ENCODE assay signal across 20 cellular contexts in the genomic region with DNA sequence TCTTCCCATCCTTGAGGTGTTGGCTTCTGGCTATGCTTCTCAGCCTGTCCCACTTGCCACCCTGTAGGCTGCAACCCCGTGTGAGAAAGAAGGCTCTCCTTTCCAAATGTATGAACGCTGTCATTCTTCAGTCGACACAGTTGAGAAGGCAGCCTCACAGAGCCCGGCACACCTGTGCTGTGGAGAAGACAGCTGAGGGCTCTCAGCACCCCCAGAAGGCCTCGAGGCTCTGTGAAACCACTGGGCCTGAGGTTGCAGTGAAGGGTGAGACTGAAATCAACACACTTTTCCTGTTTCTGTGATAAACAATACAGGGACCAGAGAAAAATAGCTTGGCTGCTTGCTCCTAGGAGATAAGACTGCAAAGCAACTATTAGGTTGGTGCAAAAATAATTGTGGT. TPM values are rescaled to one million over a fixed set of nuclear protein-coding genes. Genes with fewer than 3 reads are reported as not detected.
A peak's percentile ranks its signal among the peaks of the same experiment; 100 is the strongest.
DNase-seq lines count a peak whose midpoint lies in the region; ATAC-seq, FAIRE-seq and TF ChIP-seq lines count a peak whose summit lies in the region.
"Had no signal": no experiment of that assay in that cellular context is flagged by ENCODE, and none has a peak within 500 bp of the region (broad histone marks: within the 10 kb centered on the region; RNA-seq: fewer than 3 reads in every experiment).

No MANE protein-coding gene starts in this region.

- no peak for FAIRE-seq in RCC 7860 (lab: Jason Lieb, UNC)

- WGBS in transverse colon (ENCODE audit: low coverage in 1 of 2), 2 donors: 48% methylated on average over 5 of the region's 5 CpGs; no CpG with 5 or more reads in 1 of the 2 donors

- DNase-seq in SJCRH30: peak; percentile 65 to 76
- DNase-seq in transverse colon: peak; percentile 44
- no peak for DNase-seq in RCC 7860 (ENCODE audit: low spot score)
- no peak for DNase-seq in activated naive CD4-positive, alpha-beta T cell (lab: John Stamatoyannopoulos, UW)
- DNase-seq in D341Med (ENCODE audit: low spot score): no peak
- DNase-seq: activated CD4-positive, CD25-positive, alpha-beta regulatory T cell; heart left ventricle; HFFc6; NCI-H146; NCI-H510A; retina; stimulated activated CD4-positive, alpha-beta T cell treated with anti-CD3 and anti-CD28 coated beads, Interleukin-4, amount 100 ng/mL, for 1 hour; uterus had no signal

- H3K9me3 ChIP-seq in SJCRH30 (replicated peaks): no peaks in the 10 kb centered on the region
- H3K9me3 ChIP-seq in transverse colon: no peaks in the 10 kb centered on the region
- H3K9me3 ChIP-seq: adrenal gland, heart left ventricle, uterus had no signal

- H3K36me3 ChIP-seq in SJCRH30 (no peaks in the 10 kb centered on the region), transverse colon (no peaks in the 10 kb centered on the region)
- H3K36me3 ChIP-seq: adrenal gland, heart left ventricle, uterus had no signal

- H3K4me3 ChIP-seq in SJCRH30: no peak overlapping the region
- no peak overlapping the region for H3K4me3 ChIP-seq in transverse colon
- H3K4me3 ChIP-seq: adrenal gland, heart left ventricle, uterus had no signal

- intact Hi-C loops in transverse colon (cut with DNase I; ENCODE audit: low total_unique reads): no loop called here

- no peak for TF ChIP-seq EP300 in transverse colon (IDR thresholded peaks at IDR 0.05; ENCODE audit: low read depth)

- peaks cover 3% of the 10 kb centered on the region; the same call in 1 of the 2 replicates for H3K4me1 ChIP-seq in SJCRH30
- H3K4me1 ChIP-seq in transverse colon: peaks cover 0 to 18% (median 7%) of the 10 kb centered on the region in 4 donors
- H3K4me1 ChIP-seq: adrenal gland, heart left ventricle, uterus had no signal

- in situ Hi-C loops in transverse colon (cut with MboI; ENCODE audit: low pct_ligation_motif_present in 1 of 4, low pct_unique_long_range_greater_than_20kb in 1 of 4, low sequenced_read_pairs in 3 of 4): no loop called here

- H3K27me3 ChIP-seq in SJCRH30 (no peaks in the 10 kb centered on the region), transverse colon (no peaks in the 10 kb centered on the region)
- H3K27me3 ChIP-seq: adrenal gland, heart left ventricle, uterus had no signal

- ATAC-seq in GM21360 (IDR thresholded peaks at IDR 0.05; ENCODE audit: unreplicated experiment): peak; percentile 95
- peak; percentile 97 for ATAC-seq in HG03064 (IDR thresholded peaks at IDR 0.05; ENCODE audit: low read depth, unreplicated experiment)
- ATAC-seq: heart left ventricle, Panc1, T-cell had no signal

- no peak for TF ChIP-seq POLR2A in transverse colon (IDR thresholded peaks at IDR 0.05)

- H3K27ac ChIP-seq in SJCRH30: no peak overlapping the region
- H3K27ac ChIP-seq in transverse colon: no peak overlapping the region
- H3K27ac ChIP-seq: adrenal gland, C4-2B, heart left ventricle, uterus had no signal

- TF ChIP-seq CTCF in transverse colon (IDR thresholded peaks at IDR 0.05): no peak

RNA-seq across cellular contexts. Expression of a gene that starts 4.9 kb away (rescaled TPM):
- not detected in 2 replicates for total RNA-seq in SJCRH30 (2014; rRNA removed; shearing (Covaris generic))
- 10 to 100 TPM; 40.8 to 86.0 (median 74.9) TPM for total RNA-seq in transverse colon
- total RNA-seq: adrenal gland, heart left ventricle, HFFc6, kidney epithelial cell, T-cell, uterus had no signal

RNA-seq across cellular contexts. Expression of a gene that starts 52.8 kb away (rescaled TPM):
- total RNA-seq in SJCRH30 (2014; rRNA removed; shearing (Covaris generic)): 54.9 and 84.7 TPM in 2 replicates
- 100 to 1,000 TPM in 3 of 4 donors, 10 to 100 TPM in 1; 62.8 to 984 (median 159) TPM for total RNA-seq in transverse colon

Comparison
In these comparisons a context has a peak if more than half of its experiments do, and no peak if none do; other contexts are left out.
1. DNase-seq: peak in SJCRH30 (2 of 2) and transverse colon (single experiment); none in RCC 7860 (single experiment), activated naive CD4-positive, alpha-beta T cell (0 of 4) and D341Med (single experiment).
2. RNA of a gene that starts 4.9 kb away (total RNA-seq): 40.8 to 86.0 TPM in transverse colon; not detected in SJCRH30; every median in the first group is over 10 times any median in the second.